ENCODE assay signal across 17 cellular contexts in the genomic region with DNA sequence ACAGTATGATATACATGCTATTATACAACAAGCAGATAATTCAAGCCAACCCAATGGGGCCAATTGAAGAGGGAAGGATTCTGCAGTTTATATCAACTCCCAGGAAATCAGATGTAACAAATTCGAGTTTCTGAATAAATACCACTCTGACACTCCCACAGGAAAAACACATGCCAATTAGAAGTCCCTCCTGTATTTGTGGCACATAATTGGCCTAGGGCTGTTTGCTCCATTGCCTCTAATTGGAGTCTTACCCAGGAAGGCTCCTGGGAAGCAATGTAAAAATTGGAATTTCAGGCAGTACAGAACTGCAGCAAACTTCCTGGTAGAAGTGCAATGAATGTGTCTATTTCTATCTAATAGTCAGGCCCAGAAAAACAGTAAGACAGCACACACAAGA. TPM values are rescaled to one million over a fixed set of nuclear protein-coding genes. Genes with fewer than 3 reads are reported as not detected.
A peak's percentile ranks its signal among the peaks of the same experiment; 100 is the strongest.
DNase-seq lines count a peak whose midpoint lies in the region; ATAC-seq, FAIRE-seq and TF ChIP-seq lines count a peak whose summit lies in the region.
"Had no signal": no experiment of that assay in that cellular context is flagged by ENCODE, and none has a peak within 500 bp of the region (broad histone marks: within the 10 kb centered on the region; RNA-seq: fewer than 3 reads in every experiment).

No MANE protein-coding gene starts in this region.

- no peaks in the 10 kb centered on the region for H4K20me1 ChIP-seq in neural cell (ENCODE audit: insufficient read depth)

- H3K4me3 Mint-ChIP-seq in IgD-negative memory B cell: peak overlapping the region in 1 of 4 donors; percentile 35
- peak overlapping the region in 4 of 5 experiments; percentile 39 to 61 (median 52) for H3K4me3 Mint-ChIP-seq in brain
- H3K4me3 Mint-ChIP-seq: activated naive CD4-positive, alpha-beta T cell treated with anti-CD3 and anti-CD28 coated beads, Interleukin-2, amount 10 ng/mL, durations not matched to agents 7 days and 5 days; dendritic cell treated with granulocyte-macrophage colony-stimulating factor and Interleukin-4, amounts not matched to agents 40 ng/mL and 50 ng/mL, for 4 days had no signal

- no peak for TF ChIP-seq POLR2A in A549 (IDR thresholded peaks at IDR 0.05; ENCODE audit: low read length)

- H3K27ac ChIP-seq in A549: peak overlapping the region in 1 of 2 experiments; percentile 26; a peak in 1 of 6 replicates
- no peak overlapping the region for H3K27ac ChIP-seq in neural cell (ENCODE audit: low read length)
- H3K27ac ChIP-seq: HL-60 had no signal

- no peak for ATAC-seq in A549
- no peak for ATAC-seq in GM18502 (IDR thresholded peaks at IDR 0.05; ENCODE audit: poor library complexity, unreplicated experiment)
- ATAC-seq: HCT116, left ventricle myocardium superior had no signal

- H3K4me3 ChIP-seq in A549: no peak overlapping the region
- H3K4me3 ChIP-seq in neural cell (ENCODE audit: low read length): peak overlapping the region; percentile 10

- no peak overlapping the region for H2AFZ ChIP-seq in neural cell (ENCODE audit: low read depth, low read length)

- CTCF ChIA-PET in A549 (lab: Yijun Ruan, JAX): interaction anchor here (0.7 to 20.6 kb wide), 4 partner anchors 12 to 599 kb away, joined by 3 to 554 read pairs (median 4); partner anchors contain the start of gene LRRC20

- H3K9me3 ChIP-seq in A549: no peaks in the 10 kb centered on the region
- no peaks in the 10 kb centered on the region for H3K9me3 ChIP-seq in neural cell (ENCODE audit: low read length)

- H3K9ac ChIP-seq in neural cell (ENCODE audit: low read length): no peak overlapping the region

- H3K27ac Mint-ChIP-seq in IgD-negative memory B cell (peak overlapping the region in 2 of 3 donors; percentile 39 to 51), brain (peak overlapping the region in 1 of 5 experiments; percentile 68)
- H3K27ac Mint-ChIP-seq: activated naive CD4-positive, alpha-beta T cell treated with anti-CD3 and anti-CD28 coated beads, Interleukin-2, amount 10 ng/mL, durations not matched to agents 7 days and 5 days; dendritic cell treated with granulocyte-macrophage colony-stimulating factor and Interleukin-4, amounts not matched to agents 40 ng/mL and 50 ng/mL, for 4 days had no signal

- WGBS in A549 (ENCODE audit: missing lambda C conversion rate): 52% methylated on average over 1 of the region's 1 CpG

- H3K79me2 ChIP-seq in neural cell (replicated peaks; ENCODE audit: insufficient read depth, low read length): peaks cover 28% of the 10 kb centered on the region

- H3K4me2 ChIP-seq in A549 (peak overlapping the region; percentile 28), neural cell (ENCODE audit: low read length) (no peak overlapping the region)

- no peaks in the 10 kb centered on the region for H3F3A ChIP-seq in neural cell (ENCODE audit: insufficient read depth, low read length, poor library complexity, severe bottlenecking)

- no peak for TF ChIP-seq CTCF in A549 (IDR thresholded peaks at IDR 0.05)
- no peak for TF ChIP-seq CTCF in brain (conservative IDR thresholded peaks at IDR 0.05)
- TF ChIP-seq CTCF in neural cell (IDR thresholded peaks at IDR 0.05; ENCODE audit: poor library complexity, severe bottlenecking): no peak

- H3K27me3 ChIP-seq in neural cell (ENCODE audit: insufficient read depth, low read depth, low read length): no peaks in the 10 kb centered on the region

- H3K9me3 Mint-ChIP-seq in IgD-negative memory B cell (no peaks in the 10 kb centered on the region), brain (no peaks in the 10 kb centered on the region)
- H3K9me3 Mint-ChIP-seq: activated naive CD4-positive, alpha-beta T cell treated with anti-CD3 and anti-CD28 coated beads, Interleukin-2, amount 10 ng/mL, durations not matched to agents 7 days and 5 days; dendritic cell treated with granulocyte-macrophage colony-stimulating factor and Interleukin-4, amounts not matched to agents 40 ng/mL and 50 ng/mL, for 4 days had no signal

- POLR2A ChIA-PET in A549 (lab: Yijun Ruan, JAX): no interaction called here

- TF ChIP-seq EP300 in A549 (IDR thresholded peaks at IDR 0.05) (no peak), neural cell (conservative IDR thresholded peaks at IDR 0.05; ENCODE audit: poor library complexity, severe bottlenecking) (no peak)

- TF ChIP-seq RAD21 in A549 (conservative IDR thresholded peaks at IDR 0.05 in 1 of 2, IDR thresholded peaks at IDR 0.05 in 1 of 2) (no peak), neural cell (conservative IDR thresholded peaks at IDR 0.05) (no peak)

- FAIRE-seq in A549 (lab: Jason Lieb, UNC): no peak

- DNase-seq in A549 (ENCODE audit: low read depth in 1 of 2, low spot score in 1 of 2) (no peak), NCI-H345 (lab: John Stamatoyannopoulos, UW) (no peak), NCI-H1092 (lab: John Stamatoyannopoulos, UW) (no peak)
- DNase-seq in activated CD4-positive, alpha-beta T cell treated with anti-CD3 and anti-CD28 coated beads, Interleukin-2, amount 50 U/mL, for 1 hour: no peak
- DNase-seq: activated CD4-positive, alpha-beta T cell treated with anti-CD3 and anti-CD28 coated beads for 48 hours; activated naive CD4-positive, alpha-beta T cell treated with anti-CD3 and anti-CD28 coated beads, Interleukin-2, amount 10 ng/mL, durations not matched to agents 7 days and 5 days; left ventricle myocardium superior; nucleus accumbens; RPMI8226; SW 1271 had no signal

- peaks cover 16 to 22% (median 21%) of the 10 kb centered on the region in 3 donors for H3K4me1 Mint-ChIP-seq in IgD-negative memory B cell
- H3K4me1 Mint-ChIP-seq in brain: peaks cover 61% of the 10 kb centered on the region

- no peaks in the 10 kb centered on the region for H3K9me2 ChIP-seq in neural cell (ENCODE audit: insufficient read depth, low read length)

- H3K36me3 ChIP-seq in neural cell (ENCODE audit: insufficient read depth, low read length): peaks cover 15% of the 10 kb centered on the region

- H3K27me3 Mint-ChIP-seq in IgD-negative memory B cell: no peaks in the 10 kb centered on the region
- peaks cover 5% of the 10 kb centered on the region for H3K27me3 Mint-ChIP-seq in brain
- H3K27me3 Mint-ChIP-seq: activated naive CD4-positive, alpha-beta T cell treated with anti-CD3 and anti-CD28 coated beads, Interleukin-2, amount 10 ng/mL, durations not matched to agents 7 days and 5 days; dendritic cell treated with granulocyte-macrophage colony-stimulating factor and Interleukin-4, amounts not matched to agents 40 ng/mL and 50 ng/mL, for 4 days had no signal

- peaks cover 35% of the 10 kb centered on the region for H3K4me1 ChIP-seq in A549

- H3K36me3 Mint-ChIP-seq in IgD-negative memory B cell: no peaks in the 10 kb centered on the region
- H3K36me3 Mint-ChIP-seq in brain: peaks cover 27% of the 10 kb centered on the region

TF ChIP-seq in A549, 52 proteins besides CTCF, POLR2A, EP300 and RAD21 (continues in another document):
- TF ChIP-seq FOSB (CRISPR knock-in tag; IDR thresholded peaks at IDR 0.05): no peak
- TF ChIP-seq, protein P1, sequence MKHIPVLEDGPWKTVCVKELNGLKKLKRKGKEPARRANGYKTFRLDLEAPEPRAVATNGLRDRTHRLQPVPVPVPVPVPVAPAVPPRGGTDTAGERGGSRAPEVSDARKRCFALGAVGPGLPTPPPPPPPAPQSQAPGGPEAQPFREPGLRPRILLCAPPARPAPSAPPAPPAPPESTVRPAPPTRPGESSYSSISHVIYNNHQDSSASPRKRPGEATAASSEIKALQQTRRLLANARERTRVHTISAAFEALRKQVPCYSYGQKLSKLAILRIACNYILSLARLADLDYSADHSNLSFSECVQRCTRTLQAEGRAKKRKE (CRISPR knock-in tag; IDR thresholded peaks at IDR 0.05; ENCODE audit: low read depth): no peak
- no peak for TF ChIP-seq FOXS1 (CRISPR knock-in tag; IDR thresholded peaks at IDR 0.05)

TF ChIP-seq in neural cell, 6 proteins besides CTCF, POLR2A, EP300 and RAD21 (continues in another document):
- TF ChIP-seq SMC3 (conservative IDR thresholded peaks at IDR 0.05; ENCODE audit: poor library complexity): no peak

RNA-seq across cellular contexts. Expression of gene PPA1, which starts 4.7 kb away (rescaled TPM):
- 219 and 273 TPM in 2 replicates for polyA plus RNA-seq in A549 (2011; rRNA removed)
- 169 and 176 TPM in 2 replicates for polyA plus RNA-seq in A549 (2012; cell fraction: cytosol; rRNA removed)
- 66.2 and 82.5 TPM in 2 replicates for polyA plus RNA-seq in A549 (2012; cell fraction: nucleus; rRNA removed)
- polyA plus RNA-seq in A549 (2017; fragmentation: RNase III; extraction: RNeasy Plus Mini Kit Qiagen cat#74134 plus additional on column Dnase treatment): 205 to 228 TPM (median 207 TPM) in 3 replicates
- polyA minus RNA-seq in A549 (2011; rRNA and poly(A)+ RNA removed): 42.5 and 50.6 TPM in 2 replicates
- 76.4 TPM for polyA plus RNA-seq in IgD-negative memory B cell
- 127 TPM for polyA plus RNA-seq in brain (ENCODE audit: insufficient read depth, low read depth, low replicate concordance)
- polyA plus RNA-seq in neural cell: 301 and 402 TPM in 2 replicates
- polyA minus RNA-seq in neural cell: 204 and 211 TPM in 2 replicates

RNA-seq across cellular contexts. Expression of gene NPFFR1, which starts 55.3 kb away (rescaled TPM):
- polyA plus RNA-seq in A549 (2011; rRNA removed): not detected in 2 replicates
- not detected in 2 replicates for polyA plus RNA-seq in A549 (2012; cell fraction: cytosol; rRNA removed)
- not detected in 2 replicates for polyA plus RNA-seq in A549 (2012; cell fraction: nucleus; rRNA removed)
- polyA plus RNA-seq in A549 (2017; fragmentation: RNase III; extraction: RNeasy Plus Mini Kit Qiagen cat#74134 plus additional on column Dnase treatment): not detected in 3 replicates
- 0.08 TPM in 1 of 2 replicates, not detected in the other for polyA minus RNA-seq in A549 (2011; rRNA and poly(A)+ RNA removed)
- polyA plus RNA-seq in IgD-negative memory B cell: not detected
- 0.56 TPM for polyA plus RNA-seq in brain (ENCODE audit: insufficient read depth, low read depth, low replicate concordance)
- polyA plus RNA-seq in neural cell: 0.07 TPM in 1 of 2 replicates, not detected in the other
- under 0.01 TPM in 1 of 2 replicates, not detected in the other for polyA minus RNA-seq in neural cell

RNA-seq across cellular contexts. Expression of gene SAR1A, which starts 58.2 kb away (rescaled TPM):
- polyA plus RNA-seq in A549 (2011; rRNA removed) (75.6 and 80.7 TPM in 2 replicates), A549 (2017; fragmentation: RNase III; extraction: RNeasy Plus Mini Kit Qiagen cat#74134 plus additional on column Dnase treatment) (55.8 to 57.7 TPM (median 57.5 TPM) in 3 replicates), IgD-negative memory B cell (7.2 TPM), brain (ENCODE audit: insufficient read depth, low read depth, low replicate concordance) (28.8 TPM), neural cell (107 and 118 TPM in 2 replicates)
- 22.8 and 23.9 TPM in 2 replicates for polyA plus RNA-seq in A549 (2012; cell fraction: cytosol; rRNA removed)
- 12.0 and 23.2 TPM in 2 replicates for polyA plus RNA-seq in A549 (2012; cell fraction: nucleus; rRNA removed)
- 93.9 and 107 TPM in 2 replicates for polyA minus RNA-seq in A549 (2011; rRNA and poly(A)+ RNA removed)
- polyA minus RNA-seq in neural cell: 140 and 145 TPM in 2 replicates
